In genomic region chr5:141320225-141321169, GRCh38 we compare ENCODE assay signal across 8 cellular contexts. TPM values are rescaled to one million over a fixed set of nuclear protein-coding genes. Genes with fewer than 3 reads are reported as not detected.
DNase-seq lines count a peak whose midpoint lies in the region; ATAC-seq and TF ChIP-seq lines count a peak whose summit lies in the region.

TAF7 (minus strand) TSS chr5:141320784; CDS start chr5:141320044, 740 bp downstream.

- POLR2A ChIA-PET in activated B cell treated with CpG ODN at 0.5 μM for 24 hours (lab: Charles Lee), result interaction anchor here (0.6 to 2.0 kb wide), 22 partner anchors 10 to 773 kb away, joined by 3 to 24 read pairs (median 4); partner anchors contain the start of genes DELE1, DIAPH1, EIF4EBP3 and FCHSD1

- peak within 1 kb of the TSS; percentile 99 for H3K27ac Mint-ChIP-seq in activated B cell treated with CpG ODN at 0.5 μM for 24 hours

- ATAC-seq in HG03196 (IDR thresholded peaks at IDR 0.05; ENCODE audit: unreplicated experiment) (peak; percentile 96), activated B cell treated with CpG ODN at 0.5 μM for 24 hours (ENCODE audit: low read depth) (peak; percentile 91)

- no peaks in the 10 kb centered on the region for H3K27me3 Mint-ChIP-seq in activated B cell treated with CpG ODN at 0.5 μM for 24 hours

- DNase-seq in AG10803 (ENCODE audit: low read depth) (peak; percentile 93), NCI-H345 (lab: John Stamatoyannopoulos, UW) (peak; percentile 96), activated B cell treated with CpG ODN at 0.5 μM for 24 hours (peak; percentile 92), caudate nucleus (lab: John Stamatoyannopoulos, UW) (peak; percentile 16 to 93 (median 84)), iris pigment epithelial cell (ENCODE audit: low read depth) (peak; percentile 92)
- DNase-seq in stimulated activated CD4-positive, alpha-beta T cell treated with anti-CD3 and anti-CD28 coated beads, Interleukin-12 subunit alpha, Interleukin-12 subunit beta, amount 100 ng/mL, for 24 hours (ENCODE audit: low read depth in 2 of 2), result peak; percentile 82 to 84

- peaks cover 20% of the 10 kb centered on the region for H3K9me3 Mint-ChIP-seq in activated B cell treated with CpG ODN at 0.5 μM for 24 hours

- H3K36me3 Mint-ChIP-seq in activated B cell treated with CpG ODN at 0.5 μM for 24 hours (ENCODE audit: low read depth), result peaks cover 52% of the 10 kb centered on the region

- H3K4me3 Mint-ChIP-seq in activated B cell treated with CpG ODN at 0.5 μM for 24 hours, result peak within 1 kb of the TSS; percentile 99

- H3K4me3 ChIP-seq in AG10803 (ENCODE audit: low read length), result peak within 1 kb of the TSS; percentile 85

- peak; percentile 88 for TF ChIP-seq CTCF in AG10803 (conservative IDR thresholded peaks at IDR 0.05; ENCODE audit: low read length)
- TF ChIP-seq CTCF in activated B cell treated with CpG ODN at 0.5 μM for 24 hours (IDR thresholded peaks at IDR 0.05), result peak; percentile 49

- peaks cover 29% of the 10 kb centered on the region for H3K4me1 Mint-ChIP-seq in activated B cell treated with CpG ODN at 0.5 μM for 24 hours

- TF ChIP-seq POLR2A in GM18951 (IDR thresholded peaks at IDR 0.05; ENCODE audit: extremely low read depth, insufficient read depth, insufficient read length), result peak; percentile 98

- in situ Hi-C loops in GM18951 (cut with MboI; ENCODE audit: low sequenced_read_pairs, unreplicated experiment), result no loop called here

- H3K27ac ChIP-seq in caudate nucleus (ENCODE audit: low read depth, low read length), result peak within 1 kb of the TSS; percentile 98

- CTCF ChIA-PET in activated B cell treated with CpG ODN at 0.5 μM for 24 hours (lab: Charles Lee), result interaction anchor here (0.6 to 2.0 kb wide), 17 partner anchors 9 to 649 kb away, joined by 3 to 17 read pairs (median 4); partner anchors contain the start of genes PCDHGA1, PCDHGA10, PCDHGA12 and PCDHGB3

- intact Hi-C loops in activated B cell treated with CpG ODN at 0.5 μM for 24 hours (cut with micrococcal nuclease), result loop anchor here (1.0 to 10.0 kb wide), 9 partner anchors 60 to 1034 kb away; partner anchors contain the start of genes DIAPH1, GNPDA1, HDAC3 and IK

RNA-seq across cellular contexts. Expression of gene TAF7, which starts in this region (rescaled TPM):
- total RNA-seq in activated B cell treated with CpG ODN at 0.5 μM for 24 hours, result 86.7 and 87.3 TPM in 2 replicates

Comparison
In these comparisons a context has a peak if more than half of its experiments do, and no peak if none do; other contexts are left out.
1. Peak in every context shown above with its lines: DNase-seq, ATAC-seq, H3K4me3 ChIP-seq and H3K27ac ChIP-seq.